In the genomic region with DNA sequence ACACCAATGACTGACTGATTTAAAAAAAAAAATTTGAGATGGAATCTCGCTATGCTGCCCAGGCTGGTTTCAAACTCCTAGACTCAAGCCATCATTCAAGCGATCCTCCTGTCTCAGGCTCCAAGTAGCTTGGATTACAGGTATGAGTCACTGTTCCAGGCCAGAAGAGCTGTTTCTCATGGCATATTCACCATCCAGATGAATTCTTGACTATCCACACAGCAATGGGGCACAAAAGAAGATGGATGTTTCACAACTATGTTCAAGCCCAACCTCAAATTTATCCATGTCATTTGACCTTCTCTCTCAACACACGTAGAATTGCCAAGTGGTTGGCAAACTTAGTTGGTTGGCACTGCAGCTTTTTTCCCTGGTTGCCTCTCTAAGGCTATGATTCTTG, we compare ENCODE assay signal across 16 cellular contexts. TPM values are rescaled to one million over a fixed set of nuclear protein-coding genes. Genes with fewer than 3 reads are reported as not detected.
A peak's percentile ranks its signal among the peaks of the same experiment; 100 is the strongest.
DNase-seq lines count a peak whose midpoint lies in the region; TF ChIP-seq lines count a peak whose summit lies in the region.
"Had no signal": no experiment of that assay in that cellular context is flagged by ENCODE, and none has a peak within 500 bp of the region (broad histone marks: within the 10 kb centered on the region; RNA-seq: fewer than 3 reads in every experiment).

No MANE protein-coding gene starts in this region.

- H3K9me3 Mint-ChIP-seq in HFFc6, result no peaks in the 10 kb centered on the region
- no peaks in the 10 kb centered on the region for H3K9me3 Mint-ChIP-seq in type B pancreatic cell
- H3K9me3 Mint-ChIP-seq: activated CD4-positive, alpha-beta T cell treated with anti-CD3 and anti-CD28 coated beads, Interleukin-2, amount 10 ng/mL, durations not matched to agents 24 days and 14 days; activated T-helper 1 cell treated with anti-CD3 and anti-CD28 coated beads, Interleukin-12 subunit alpha, Interleukin-12 subunit beta, Interleukin-2, Interleukin-4 antibody, amounts not matched to agents 30 ng/mL and 10 ng/mL and 1 ng/mL, durations not matched to agents 14 hours and 24 hours and 36 hours had no signal

- H3K4me1 Mint-ChIP-seq in HFFc6 (ENCODE audit: low read depth) (peaks cover 98% of the 10 kb centered on the region), type B pancreatic cell (ENCODE audit: unreplicated experiment) (peaks cover 41% of the 10 kb centered on the region)
- H3K4me1 Mint-ChIP-seq: activated CD4-positive, alpha-beta T cell treated with anti-CD3 and anti-CD28 coated beads, Interleukin-2, amount 10 ng/mL, durations not matched to agents 24 days and 14 days; CD14-positive monocyte; T-helper 17 cell had no signal

- in situ Hi-C loops in brain microvascular endothelial cell (cut with HindIII; ENCODE audit: low pct_ligation_motif_present, low sequenced_read_pairs) (no loop called here), KBM-7 (cut with MboI; ENCODE audit: low pct_unique_long_range_greater_than_20kb, low sequenced_read_pairs) (no loop called here)

- peak overlapping the region; percentile 93 for H3K27ac Mint-ChIP-seq in HFFc6
- no peak overlapping the region for H3K27ac Mint-ChIP-seq in type B pancreatic cell
- H3K27ac Mint-ChIP-seq: activated CD4-positive, alpha-beta T cell treated with anti-CD3 and anti-CD28 coated beads, Interleukin-2, amount 10 ng/mL, durations not matched to agents 24 days and 14 days; activated T-helper 1 cell treated with anti-CD3 and anti-CD28 coated beads, Interleukin-12 subunit alpha, Interleukin-12 subunit beta, Interleukin-2, Interleukin-4 antibody, amounts not matched to agents 30 ng/mL and 10 ng/mL and 1 ng/mL, durations not matched to agents 14 hours and 24 hours and 36 hours; CD14-positive monocyte; progenitor cell of endocrine pancreas; T-helper 17 cell had no signal

- H3K27me3 ChIP-seq in brain microvascular endothelial cell (replicated peaks), result no peaks in the 10 kb centered on the region

- H3K36me3 ChIP-seq in brain microvascular endothelial cell (replicated peaks), result no peaks in the 10 kb centered on the region

- DNase-seq in HFFc6 (peak; percentile 44), brain microvascular endothelial cell (peak; percentile 32), glomerular visceral epithelial cell (ENCODE audit: extremely low spot score) (peak; percentile 51), stromal cell of bone marrow (ENCODE audit: low read depth) (peak; percentile 43), KBM-7 (no peak), coronary artery (ENCODE audit: low spot score) (no peak), type B pancreatic cell (ENCODE audit: extremely low spot score, unreplicated experiment) (no peak)
- DNase-seq in central memory CD4-positive, alpha-beta T cell, result no peak
- DNase-seq: activated CD4-positive, alpha-beta T cell treated with anti-CD3 and anti-CD28 coated beads, Interleukin-2, amount 10 ng/mL, durations not matched to agents 24 days and 14 days; mucosa of descending colon; NCI-H1092; PC-9; T-helper 17 cell had no signal

- H3K4me3 ChIP-seq in brain microvascular endothelial cell (ENCODE audit: low read depth, low read length) (no peak overlapping the region), coronary artery (no peak overlapping the region)
- H3K4me3 ChIP-seq: mucosa of descending colon, PC-9 had no signal

- TF ChIP-seq CTCF in HFFc6 (IDR thresholded peaks at IDR 0.05) (no peak), brain microvascular endothelial cell (IDR thresholded peaks at IDR 0.05; ENCODE audit: low read depth, low read length, missing control alignments) (no peak), coronary artery (IDR thresholded peaks at IDR 0.05) (no peak), type B pancreatic cell (conservative IDR thresholded peaks at IDR 0.05) (no peak)

- H3K27me3 Mint-ChIP-seq in HFFc6 (ENCODE audit: insufficient read depth) (no peaks in the 10 kb centered on the region), type B pancreatic cell (no peaks in the 10 kb centered on the region)
- H3K27me3 Mint-ChIP-seq: activated CD4-positive, alpha-beta T cell treated with anti-CD3 and anti-CD28 coated beads, Interleukin-2, amount 10 ng/mL, durations not matched to agents 24 days and 14 days; progenitor cell of endocrine pancreas had no signal

- H3K27ac ChIP-seq in brain microvascular endothelial cell (peak overlapping the region; percentile 20), coronary artery (peak overlapping the region in 1 of 2 donors; percentile 38)
- H3K27ac ChIP-seq: PC-9 had no signal

- H3K36me3 Mint-ChIP-seq in HFFc6 (ENCODE audit: low read depth) (peaks cover 25% of the 10 kb centered on the region), type B pancreatic cell (peaks cover 15% of the 10 kb centered on the region)
- H3K36me3 Mint-ChIP-seq: CD14-positive monocyte had no signal

- H3K4me3 Mint-ChIP-seq in HFFc6 (no peak overlapping the region), type B pancreatic cell (no peak overlapping the region)
- H3K4me3 Mint-ChIP-seq: activated CD4-positive, alpha-beta T cell treated with anti-CD3 and anti-CD28 coated beads, Interleukin-2, amount 10 ng/mL, durations not matched to agents 24 days and 14 days; activated T-helper 1 cell treated with anti-CD3 and anti-CD28 coated beads, Interleukin-12 subunit alpha, Interleukin-12 subunit beta, Interleukin-2, Interleukin-4 antibody, amounts not matched to agents 30 ng/mL and 10 ng/mL and 1 ng/mL, durations not matched to agents 14 hours and 24 hours and 36 hours; CD14-positive monocyte; T-helper 17 cell had no signal

RNA-seq across cellular contexts. Expression of a gene that starts 40.6 kb away (rescaled TPM):
- 10 to 100 TPM; 14.0 to 21.7 (median 18.4) TPM for total RNA-seq in HFFc6 (2021; fragmentation: NEBNext Ultra II Directional; extraction: Animal tissue kit (Norgen Biotek cat#: 25700))
- 10.0 and 23.6 TPM in 2 replicates for total RNA-seq in type B pancreatic cell (ENCODE audit: low replicate concordance)
- total RNA-seq: activated CD4-positive, alpha-beta T cell treated with anti-CD3 and anti-CD28 coated beads, Interleukin-2, amount 10 ng/mL, durations not matched to agents 24 days and 14 days; activated T-helper 1 cell treated with anti-CD3 and anti-CD28 coated beads, Interleukin-12 subunit alpha, Interleukin-12 subunit beta, Interleukin-2, Interleukin-4 antibody, amounts not matched to agents 30 ng/mL and 10 ng/mL and 1 ng/mL, durations not matched to agents 14 hours and 24 hours and 36 hours had no signal

Comparison
In these comparisons a context has a peak if more than half of its experiments do, and no peak if none do; other contexts are left out.
1. DNase-seq: peak in HFFc6 (single experiment), brain microvascular endothelial cell (single experiment), glomerular visceral epithelial cell (single experiment) and stromal cell of bone marrow (single experiment); none in KBM-7 (single experiment), central memory CD4-positive, alpha-beta T cell (single experiment), coronary artery (single experiment) and type B pancreatic cell (single experiment).